In genomic region chr19:55080121-55080914, GRCh38 we compare ENCODE assay signal across 8 cellular contexts. TPM values are rescaled to one million over a fixed set of nuclear protein-coding genes. Genes with fewer than 3 reads are reported as not detected.
A peak's percentile ranks its signal among the peaks of the same experiment; 100 is the strongest.
DNase-seq lines count a peak whose midpoint lies in the region; ATAC-seq lines count a peak whose summit lies in the region.

No MANE protein-coding gene starts in this region.

- peak overlapping the region; percentile 97 for H3K27ac Mint-ChIP-seq in activated naive CD8-positive, alpha-beta T cell treated with anti-CD3 and anti-CD28 coated beads, Interleukin-2, amount 10 ng/mL, durations not matched to agents 7 days and 5 days

- POLR2A ChIA-PET in activated naive CD8-positive, alpha-beta T cell treated with anti-CD3 and anti-CD28 coated beads, Interleukin-2, amount 10 ng/mL, durations not matched to agents 7 days and 5 days (lab: Charles Lee): interaction anchor here (0.6 to 1.7 kb wide), 10 partner anchors 9 to 329 kb away, joined by 3 to 11 read pairs (median 4); partner anchors contain the start of genes NLRP2 and RDH13

- WGBS in right cardiac atrium: 6% methylated on average over 55 of the region's 55 CpGs

- H3K36me3 Mint-ChIP-seq in activated naive CD8-positive, alpha-beta T cell treated with anti-CD3 and anti-CD28 coated beads, Interleukin-2, amount 10 ng/mL, durations not matched to agents 7 days and 5 days: peaks cover 4% of the 10 kb centered on the region

- H3K27me3 ChIP-seq in right cardiac atrium (ENCODE audit: control insufficient read depth, insufficient read depth): no peaks in the 10 kb centered on the region
- peaks cover 65 to 77% (median 68%) of the 10 kb centered on the region in 3 donors for H3K27me3 ChIP-seq in skeletal muscle tissue (ENCODE audit: control insufficient read depth in 3 of 3, insufficient read depth in 3 of 3, low read length in 3 of 3)

- H3K9ac ChIP-seq in SK-N-MC (ENCODE audit: insufficient read length) (peak overlapping the region; percentile 73), skeletal muscle tissue (ENCODE audit: low read depth in 1 of 3, low read length in 3 of 3) (peak overlapping the region in 1 of 3 donors; percentile 32)

- H3K9me3 Mint-ChIP-seq in activated naive CD8-positive, alpha-beta T cell treated with anti-CD3 and anti-CD28 coated beads, Interleukin-2, amount 10 ng/mL, durations not matched to agents 7 days and 5 days: no peaks in the 10 kb centered on the region

- intact Hi-C loops in right cardiac atrium (cut with DNase I): no loop called here

- ATAC-seq in activated naive CD8-positive, alpha-beta T cell treated with anti-CD3 and anti-CD28 coated beads, Interleukin-2, amount 10 ng/mL, durations not matched to agents 7 days and 5 days (ENCODE audit: low read depth): peak; percentile 59
- ATAC-seq in right cardiac atrium (peak; percentile 72 to 79), GM21423 (IDR thresholded peaks at IDR 0.05; ENCODE audit: unreplicated experiment) (no peak), GM18909 (IDR thresholded peaks at IDR 0.05; ENCODE audit: poor library complexity, unreplicated experiment) (no peak)

- H3K4me3 ChIP-seq in SK-N-MC (peak overlapping the region; percentile 92), right cardiac atrium (ENCODE audit: low read length) (peak overlapping the region; percentile 51), skeletal muscle tissue (ENCODE audit: low read length in 3 of 3) (peak overlapping the region; percentile 35 to 59 (median 54))

- DNase-seq in Daoy (ENCODE audit: low read depth): peak; percentile 90
- DNase-seq in M059J (ENCODE audit: low read depth): peak; percentile 59
- DNase-seq in SK-N-MC (ENCODE audit: low read depth, low spot score): peak; percentile 56
- DNase-seq in activated naive CD8-positive, alpha-beta T cell treated with anti-CD3 and anti-CD28 coated beads, Interleukin-2, amount 10 ng/mL, durations not matched to agents 7 days and 5 days: peak; percentile 88
- peak; percentile 69 to 89 (median 83) for DNase-seq in right cardiac atrium

- no peaks in the 10 kb centered on the region for H3K9me3 ChIP-seq in SK-N-MC (ENCODE audit: low read depth, low read length)
- no peaks in the 10 kb centered on the region for H3K9me3 ChIP-seq in right cardiac atrium (ENCODE audit: control insufficient read depth, low read length)
- no peaks in the 10 kb centered on the region for H3K9me3 ChIP-seq in skeletal muscle tissue (ENCODE audit: control insufficient read depth in 3 of 3, low read length in 3 of 3)

- H3K36me3 ChIP-seq in SK-N-MC (ENCODE audit: insufficient read depth, low read length) (no peaks in the 10 kb centered on the region), skeletal muscle tissue (ENCODE audit: control insufficient read depth in 3 of 3, insufficient read depth in 3 of 3, low read length in 3 of 3) (no peaks in the 10 kb centered on the region)

- peaks cover 11% of the 10 kb centered on the region for H3K4me1 Mint-ChIP-seq in activated naive CD8-positive, alpha-beta T cell treated with anti-CD3 and anti-CD28 coated beads, Interleukin-2, amount 10 ng/mL, durations not matched to agents 7 days and 5 days

- H3K4me1 ChIP-seq in right cardiac atrium (ENCODE audit: control insufficient read depth, insufficient read depth, low read length) (peaks cover 9% of the 10 kb centered on the region), skeletal muscle tissue (ENCODE audit: control insufficient read depth in 3 of 3, insufficient read depth in 3 of 3, low read length in 3 of 3) (peaks cover 10 to 16% (median 15%) of the 10 kb centered on the region in 3 donors)

- peaks cover 31% of the 10 kb centered on the region for H3K27me3 Mint-ChIP-seq in activated naive CD8-positive, alpha-beta T cell treated with anti-CD3 and anti-CD28 coated beads, Interleukin-2, amount 10 ng/mL, durations not matched to agents 7 days and 5 days

- peak overlapping the region; percentile 83 for H3K4me3 Mint-ChIP-seq in activated naive CD8-positive, alpha-beta T cell treated with anti-CD3 and anti-CD28 coated beads, Interleukin-2, amount 10 ng/mL, durations not matched to agents 7 days and 5 days

- peak overlapping the region; percentile 67 for H3K27ac ChIP-seq in SK-N-MC
- no peak overlapping the region for H3K27ac ChIP-seq in right cardiac atrium (ENCODE audit: low read length)
- H3K27ac ChIP-seq in skeletal muscle tissue (ENCODE audit: low read depth, low read length): no peak overlapping the region

RNA-seq across cellular contexts. Expression of gene EPS8L1, which starts 4.6 kb away (rescaled TPM):
- 1.6 and 4.9 TPM in 2 replicates for total RNA-seq in Daoy (2014; rRNA removed; shearing (Covaris generic))
- total RNA-seq in M059J (2014; rRNA removed; shearing (Covaris generic)): 1.7 and 2.5 TPM in 2 replicates
- total RNA-seq in activated naive CD8-positive, alpha-beta T cell treated with anti-CD3 and anti-CD28 coated beads, Interleukin-2, amount 10 ng/mL, durations not matched to agents 7 days and 5 days: 1 to 10 TPM; 5.1 to 7.6 TPM
- total RNA-seq in right cardiac atrium: 1 to 10 TPM in 3 of 4 donors, under 1 TPM in 1; 0.78 to 1.7 (median 1.1) TPM
- 2.2 TPM for polyA plus RNA-seq in right cardiac atrium
- 1.0 TPM for total RNA-seq in skeletal muscle tissue

RNA-seq across cellular contexts. Expression of gene RDH13, which starts 17.4 kb away (rescaled TPM):
- total RNA-seq in Daoy (2014; rRNA removed; shearing (Covaris generic)): 14.1 and 17.0 TPM in 2 replicates
- 2.8 and 5.3 TPM in 2 replicates for total RNA-seq in M059J (2014; rRNA removed; shearing (Covaris generic))
- total RNA-seq in activated naive CD8-positive, alpha-beta T cell treated with anti-CD3 and anti-CD28 coated beads, Interleukin-2, amount 10 ng/mL, durations not matched to agents 7 days and 5 days: 10 to 100 TPM; 25.9 to 28.6 TPM
- total RNA-seq in right cardiac atrium (10 to 100 TPM; 25.5 to 42.6 (median 31.9) TPM), skeletal muscle tissue (12.5 TPM)
- 30.1 TPM for polyA plus RNA-seq in right cardiac atrium

RNA-seq across cellular contexts. Expression of gene PPP1R12C, which starts 37.1 kb away (rescaled TPM):
- 41.5 and 44.2 TPM in 2 replicates for total RNA-seq in Daoy (2014; rRNA removed; shearing (Covaris generic))
- total RNA-seq in M059J (2014; rRNA removed; shearing (Covaris generic)): 26.9 and 39.9 TPM in 2 replicates
- total RNA-seq in activated naive CD8-positive, alpha-beta T cell treated with anti-CD3 and anti-CD28 coated beads, Interleukin-2, amount 10 ng/mL, durations not matched to agents 7 days and 5 days: 100 to 1,000 TPM; 147 to 157 TPM
- 100 to 1,000 TPM; 125 to 244 (median 147) TPM for total RNA-seq in right cardiac atrium
- 221 TPM for polyA plus RNA-seq in right cardiac atrium
- 24.5 TPM for total RNA-seq in skeletal muscle tissue

RNA-seq across cellular contexts. Expression of gene GP6, which starts 42.3 kb away (rescaled TPM):
- total RNA-seq in Daoy (2014; rRNA removed; shearing (Covaris generic)): 0.91 TPM in 1 of 2 replicates, not detected in the other
- not detected in 2 replicates for total RNA-seq in M059J (2014; rRNA removed; shearing (Covaris generic))
- total RNA-seq in activated naive CD8-positive, alpha-beta T cell treated with anti-CD3 and anti-CD28 coated beads, Interleukin-2, amount 10 ng/mL, durations not matched to agents 7 days and 5 days: under 1 TPM in 1 of 2 experiments, not detected in 1; 0.25 TPM
- total RNA-seq in right cardiac atrium (under 1 TPM; 0.26 to 0.71 (median 0.44) TPM), skeletal muscle tissue (1.6 TPM)
- polyA plus RNA-seq in right cardiac atrium: 0.27 TPM

Comparison
In these comparisons a context has a peak if more than half of its experiments do, and no peak if none do; other contexts are left out.
1. ATAC-seq: peak in activated naive CD8-positive, alpha-beta T cell treated with anti-CD3 and anti-CD28 coated beads, Interleukin-2, amount 10 ng/mL, durations not matched to agents 7 days and 5 days (single experiment) and right cardiac atrium (2 of 2); none in GM21423 (single experiment) and GM18909 (single experiment).
2. Peak in every context shown above with its lines, with median percentiles within 50 percentile points of each other: DNase-seq and H3K4me3 ChIP-seq.